26 cellular contexts compared by ENCODE assay signal in the genomic region with DNA sequence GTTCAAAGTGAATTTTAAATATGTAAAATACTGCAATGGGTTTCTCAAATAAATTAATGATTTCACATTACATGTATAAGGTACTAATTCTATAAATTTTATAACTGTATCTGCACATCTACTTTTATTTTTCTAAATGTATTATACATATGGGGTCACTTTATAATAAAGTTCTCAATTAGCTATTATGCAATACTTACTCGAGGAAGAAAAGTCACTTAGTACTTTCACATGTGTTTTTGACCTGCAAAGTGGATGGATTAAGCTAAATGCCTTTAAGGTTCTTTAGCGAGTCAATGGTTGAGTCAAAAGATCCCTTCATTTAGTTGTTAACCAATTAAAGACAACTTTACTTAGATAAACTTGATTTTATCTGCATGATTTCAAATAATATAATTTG.
DNase-seq lines count a peak whose midpoint lies in the region; ATAC-seq, FAIRE-seq and TF ChIP-seq lines count a peak whose summit lies in the region.
"Had no signal": no experiment of that assay in that cellular context is flagged by ENCODE, and none has a peak within 500 bp of the region (broad histone marks: within the 10 kb centered on the region; RNA-seq: fewer than 3 reads in every experiment).

No MANE protein-coding gene starts in this region.

- H3K9ac ChIP-seq in HepG2 (ENCODE audit: insufficient read depth, low read depth, low read length) (no peak overlapping the region), K562 (ENCODE audit: insufficient read depth in 1 of 2, low read depth in 2 of 2, low read length in 2 of 2) (no peak overlapping the region)
- H3K9ac ChIP-seq: BLaER1 had no signal

- H3K79me2 ChIP-seq in HepG2 (ENCODE audit: insufficient read depth, low read length): no peaks in the 10 kb centered on the region
- no peaks in the 10 kb centered on the region for H3K79me2 ChIP-seq in K562 (ENCODE audit: control insufficient read depth, insufficient read depth, low read length)

- H3K4me1 ChIP-seq in HepG2 (ENCODE audit: insufficient read depth, low read length) (no peaks in the 10 kb centered on the region), right lobe of liver (no peaks in the 10 kb centered on the region), K562 (replicated peaks in 1 of 2; ENCODE audit: control insufficient read depth in 2 of 2, insufficient read depth in 2 of 2, low read length in 2 of 2) (no peaks in the 10 kb centered on the region)
- H3K4me1 ChIP-seq: BE2C, BLaER1 had no signal

- TF ChIP-seq CTCF in HepG2 (CRISPR knock-in tag; IDR thresholded peaks at IDR 0.05): no peak
- TF ChIP-seq CTCF in right lobe of liver (IDR thresholded peaks at IDR 0.05): no peak
- no peak for TF ChIP-seq CTCF in K562 (IDR thresholded peaks at IDR 0.05 in 2 of 3, conservative IDR thresholded peaks at IDR 0.05 in 1 of 3; ENCODE audit: insufficient read depth in 2 of 3, low read depth in 1 of 3, low read length in 3 of 3)

- CTCF ChIA-PET in HepG2 (lab: Yijun Ruan, JAX; ENCODE audit: low intra/inter-chr PET ratio, low total read pairs) (no interaction called here), K562 (lab: Yijun Ruan, JAX; ENCODE audit: low intra/inter-chr PET ratio) (no interaction called here)

- 0% methylated on average over 2 of the region's 2 CpGs for WGBS in HepG2 (ENCODE audit: low lambda C conversion rate)
- WGBS in right lobe of liver (ENCODE audit: insufficient coverage, low coverage, low lambda C conversion rate, missing lambda C conversion rate): 32% methylated on average over 2 of the region's 2 CpGs
- 3% methylated on average over 2 of the region's 2 CpGs for WGBS in K562 (ENCODE audit: insufficient coverage, low coverage, missing lambda C conversion rate)

- H4K20me1 ChIP-seq in HepG2 (ENCODE audit: insufficient read depth, low read length) (no peaks in the 10 kb centered on the region), K562 (replicated peaks; ENCODE audit: control insufficient read depth, insufficient read depth, low read length) (no peaks in the 10 kb centered on the region)
- H4K20me1 ChIP-seq: BLaER1 had no signal

- TF ChIP-seq POLR2A in HepG2 (IDR thresholded peaks at IDR 0.05; ENCODE audit: insufficient read depth in 1 of 2, low read depth in 2 of 2, low read length in 2 of 2) (no peak), right lobe of liver (IDR thresholded peaks at IDR 0.05) (no peak), K562 (conservative IDR thresholded peaks at IDR 0.05) (no peak)

- H3K27me3 ChIP-seq in HepG2 (ENCODE audit: control insufficient read depth in 1 of 2, insufficient read depth in 2 of 2, low read length in 2 of 2) (no peaks in the 10 kb centered on the region), right lobe of liver (no peaks in the 10 kb centered on the region), K562 (ENCODE audit: control insufficient read depth in 2 of 2, insufficient read depth in 2 of 2, low read length in 2 of 2) (no peaks in the 10 kb centered on the region)
- H3K27me3 ChIP-seq: BE2C, BLaER1 had no signal

- FAIRE-seq in HepG2 (lab: Jason Lieb, UNC) (no peak), RCC 7860 (lab: Jason Lieb, UNC) (peak; percentile 35), K562 (lab: Jason Lieb, UNC) (no peak)
- FAIRE-seq: GM12892, GM18507, GM19239 had no signal

- POLR2A ChIA-PET in HepG2 (lab: Yijun Ruan, JAX): no interaction called here
- POLR2A ChIA-PET in K562 (lab: Yijun Ruan, JAX): no interaction called here

- TF ChIP-seq RAD21 in HepG2 (CRISPR knock-in tag; IDR thresholded peaks at IDR 0.05) (no peak), K562 (CRISPR knock-in tag; conservative IDR thresholded peaks at IDR 0.05 in 1 of 2, IDR thresholded peaks at IDR 0.05 in 1 of 2) (no peak)

- no peak overlapping the region for H2AFZ ChIP-seq in HepG2 (ENCODE audit: low read length)
- H2AFZ ChIP-seq in K562 (ENCODE audit: low read depth, low read length): no peak overlapping the region

- H3K4me2 ChIP-seq in HepG2 (ENCODE audit: low read depth, low read length): no peak overlapping the region
- H3K4me2 ChIP-seq in K562 (ENCODE audit: insufficient read depth, low read length): no peak overlapping the region
- H3K4me2 ChIP-seq: BLaER1 had no signal

- ATAC-seq in HepG2 (no peak), right lobe of liver (no peak), K562 (no peak), HG02840 (IDR thresholded peaks at IDR 0.05; ENCODE audit: low FRiP score, unreplicated experiment) (no peak)
- ATAC-seq: GM12878 had no signal

- no TSS peak for BruUV-seq in HepG2 (replicated peaks; lab: Mats Ljungman, UMichigan)
- BruUV-seq in K562 (replicated peaks; lab: Mats Ljungman, UMichigan): no TSS peak

- in situ Hi-C loops in HepG2 (cut with HindIII; ENCODE audit: extremely low pct_ligation_motif_present, low pct_unique_long_range_greater_than_20kb): no loop called here
- in situ Hi-C loops in K562 (cut with MboI): no loop called here

- H3K9me3 ChIP-seq in HepG2 (ENCODE audit: low read length): no peaks in the 10 kb centered on the region
- no peaks in the 10 kb centered on the region for H3K9me3 ChIP-seq in right lobe of liver
- H3K9me3 ChIP-seq in K562 (replicated peaks; ENCODE audit: control insufficient read depth, insufficient read depth, low read depth, low read length): no peaks in the 10 kb centered on the region
- H3K9me3 ChIP-seq: BE2C, BLaER1 had no signal

- H3K27ac ChIP-seq in HepG2 (ENCODE audit: extremely low read length, insufficient read depth, low read length) (no peak overlapping the region), right lobe of liver (no peak overlapping the region), K562 (ENCODE audit: extremely low read depth, low read depth, low read length) (no peak overlapping the region)
- H3K27ac ChIP-seq: 22Rv1, BLaER1 had no signal

- H3K4me3 ChIP-seq in HepG2 (replicated peaks in 1 of 3; ENCODE audit: insufficient read depth in 1 of 3, low read depth in 2 of 3, low read length in 3 of 3) (no peak overlapping the region), right lobe of liver (no peak overlapping the region), K562 (no peak overlapping the region)
- H3K4me3 ChIP-seq: BLaER1, GM12878 had no signal

- no peaks in the 10 kb centered on the region for H3K9me1 ChIP-seq in K562 (ENCODE audit: control insufficient read depth, insufficient read depth, low read length)

- intact Hi-C loops in HepG2 (cut with micrococcal nuclease; ENCODE audit: unreplicated experiment) (no loop called here), right lobe of liver (cut with DNase I) (no loop called here), K562 (cut with micrococcal nuclease) (no loop called here)

- TF ChIP-seq EP300 in HepG2 (IDR thresholded peaks at IDR 0.05; ENCODE audit: low read depth in 2 of 2, low read length in 2 of 2) (no peak), HepG2 (CRISPR knock-in tag; IDR thresholded peaks at IDR 0.05; ENCODE audit: borderline replicate concordance) (no peak), K562 (IDR thresholded peaks at IDR 0.05; ENCODE audit: low read length) (no peak)

- no peaks in the 10 kb centered on the region for H3K36me3 ChIP-seq in HepG2 (replicated peaks in 1 of 2; ENCODE audit: control insufficient read depth in 1 of 2, insufficient read depth in 2 of 2, low read length in 2 of 2)
- no peaks in the 10 kb centered on the region for H3K36me3 ChIP-seq in right lobe of liver
- no peaks in the 10 kb centered on the region for H3K36me3 ChIP-seq in K562 (ENCODE audit: control insufficient read depth, insufficient read depth, low read length)
- H3K36me3 ChIP-seq: BE2C, BLaER1 had no signal

- DNase-seq in HepG2 (ENCODE audit: low spot score) (no peak), right lobe of liver (no peak), RCC 7860 (ENCODE audit: low spot score) (no peak), K562 (ENCODE audit: extremely low read depth in 1 of 4, low spot score in 3 of 4) (no peak), kidney tubule cell (ENCODE audit: low spot score) (no peak)
- DNase-seq: ACHN; BE2C; C1 segment of cervical spinal cord; CD4-positive, alpha-beta memory T cell; CD4-positive, CD25-positive, alpha-beta regulatory T cell; CD8-positive, alpha-beta memory T cell; COR-L47; DMS 273 treated with DMSO at 0.1 percent for 48 hours; DMS153; DMS53; DMS79; DND-41; EL; GDM1 had no signal

TF ChIP-seq in HepG2, 621 proteins besides CTCF, POLR2A, EP300 and RAD21:
- TF ChIP-seq CREB1 (IDR thresholded peaks at IDR 0.05): no peak
- TF ChIP-seq CREB1 (CRISPR knock-in tag; IDR thresholded peaks at IDR 0.05): no peak
- 0 out of 2 replicates have a peak, but pooled peaks have one; percentile 11 for TF ChIP-seq CEBPB (IDR thresholded peaks at IDR 0.05; ENCODE audit: borderline replicate concordance, low read depth, low read length)

TF ChIP-seq in K562, 482 proteins besides CTCF, POLR2A, EP300 and RAD21:
- TF ChIP-seq CEBPG (CRISPR knock-in tag; IDR thresholded peaks at IDR 0.05) (no peak), CEBPG (tag; conservative IDR thresholded peaks at IDR 0.05 in 1 of 2, IDR thresholded peaks at IDR 0.05 in 1 of 2) (peak in 1 of 2 experiments; percentile 89; a peak in 2 of 4 replicates), CEBPB (tag; IDR thresholded peaks at IDR 0.05) (peak; percentile 57), PURB (CRISPR knock-in tag; IDR thresholded peaks at IDR 0.05; ENCODE audit: low read depth) (no peak)
